In genomic region chr6:30685977-30686907, GRCh38 we compare ENCODE assay signal across 8 cellular contexts. TPM values are rescaled to one million over a fixed set of nuclear protein-coding genes. Genes with fewer than 3 reads are reported as not detected.
DNase-seq lines count a peak whose midpoint lies in the region; FAIRE-seq and TF ChIP-seq lines count a peak whose summit lies in the region.

Gene PPP1R18, minus strand, starts transcription at chr6:30686645. Its CDS starts 627 bp downstream, at chr6:30686018.

- no peaks in the 10 kb centered on the region for H3K27me3 ChIP-seq in WERI-Rb-1 (ENCODE audit: insufficient read depth, low read depth, severe bottlenecking)

- H3K9me3 ChIP-seq in WERI-Rb-1 (ENCODE audit: severe bottlenecking) = no peaks in the 10 kb centered on the region

- TF ChIP-seq CTCF in WERI-Rb-1 (IDR thresholded peaks at IDR 0.05; ENCODE audit: low read depth, low read length) = no peak

- H3K36me3 ChIP-seq in WERI-Rb-1 = peaks cover 57% of the 10 kb centered on the region

- peak; percentile 74 for FAIRE-seq in GM12892 (lab: Jason Lieb, UNC)

- in situ Hi-C loops in KBM-7 (cut with MboI; ENCODE audit: low pct_unique_long_range_greater_than_20kb, low sequenced_read_pairs) = no loop called here
- in situ Hi-C loops in T47D (cut with HindIII; ENCODE audit: low pct_unique_long_range_greater_than_20kb, low sequenced_read_pairs) = no loop called here

- peak within 1 kb of the TSS; percentile 98 for H3K27ac ChIP-seq in WERI-Rb-1

- TF ChIP-seq POLR2A in GM12892 (IDR thresholded peaks at IDR 0.05; ENCODE audit: low read depth, low read length) = peak; percentile 62; the same call in 1 of the 2 replicates

- H3K4me3 ChIP-seq in WERI-Rb-1 (ENCODE audit: low read depth, low read length) = peak within 1 kb of the TSS; percentile 77

- DNase-seq in GM12892 (ENCODE audit: insufficient read length) (peak; percentile 58), KBM-7 (peak; percentile 51), WERI-Rb-1 (peak; percentile 83), T47D (ENCODE audit: low read depth in 1 of 2, low spot score in 1 of 2) (peak; percentile 47 to 77), iris pigment epithelial cell (ENCODE audit: low read depth) (peak; percentile 65), dedifferentiated amniotic fluid mesenchymal stem cell (ENCODE audit: extremely low spot score) (no peak), GM19240 (ENCODE audit: insufficient read length, low spot score) (no peak)
- DNase-seq in stimulated activated CD4-positive, alpha-beta T cell treated with anti-CD3 and anti-CD28 coated beads, Interleukin-12 subunit alpha, Interleukin-12 subunit beta, amount 100 ng/mL, for 24 hours (ENCODE audit: low read depth in 2 of 2) = peak; percentile 77 to 89

RNA-seq across cellular contexts. Expression of gene PPP1R18, which starts in this region (rescaled TPM):
- 42.5 TPM for polyA plus RNA-seq in GM12892 (2012; ENCODE audit: missing spikeins)

Comparison
In these comparisons a context has a peak if more than half of its experiments do, and no peak if none do; other contexts are left out.
1. DNase-seq: peak in GM12892 (single experiment), KBM-7 (single experiment), WERI-Rb-1 (single experiment), T47D (2 of 2), iris pigment epithelial cell (single experiment) and stimulated activated CD4-positive, alpha-beta T cell treated with anti-CD3 and anti-CD28 coated beads, Interleukin-12 subunit alpha, Interleukin-12 subunit beta, amount 100 ng/mL, for 24 hours (2 of 2); none in dedifferentiated amniotic fluid mesenchymal stem cell (single experiment) and GM19240 (single experiment).